In the genomic region with DNA sequence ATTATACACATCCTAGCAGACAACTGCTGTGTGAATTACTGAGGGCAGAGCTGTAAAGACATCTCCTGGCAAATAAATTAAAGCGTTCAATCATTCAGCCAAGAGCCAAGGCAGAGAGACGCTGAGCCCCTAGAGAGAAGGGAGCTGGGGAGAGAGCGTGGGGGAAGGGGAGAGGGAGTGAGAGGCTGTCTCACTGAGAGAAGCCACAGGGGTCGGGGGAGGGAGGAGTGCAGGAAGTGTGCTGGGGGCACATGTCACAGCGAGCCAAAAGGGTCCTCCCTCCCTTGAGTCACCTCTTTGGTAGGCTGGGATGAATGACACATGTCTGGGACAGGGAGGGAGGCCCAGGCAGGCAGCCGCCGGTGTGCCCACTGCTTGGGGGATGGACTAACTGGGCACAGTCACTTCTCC, we compare ENCODE assay signal across 1 cellular context.
TF ChIP-seq lines count a peak whose summit lies in the region.

No MANE protein-coding gene starts in this region.

TF ChIP-seq in HEK293, 187 proteins besides CTCF, POLR2A, EP300 and RAD21 (continued from another document):
- no peak for TF ChIP-seq ZNF140 (tag by site-specific recombination; IDR thresholded peaks at IDR 0.05)
- TF ChIP-seq, protein P1, sequence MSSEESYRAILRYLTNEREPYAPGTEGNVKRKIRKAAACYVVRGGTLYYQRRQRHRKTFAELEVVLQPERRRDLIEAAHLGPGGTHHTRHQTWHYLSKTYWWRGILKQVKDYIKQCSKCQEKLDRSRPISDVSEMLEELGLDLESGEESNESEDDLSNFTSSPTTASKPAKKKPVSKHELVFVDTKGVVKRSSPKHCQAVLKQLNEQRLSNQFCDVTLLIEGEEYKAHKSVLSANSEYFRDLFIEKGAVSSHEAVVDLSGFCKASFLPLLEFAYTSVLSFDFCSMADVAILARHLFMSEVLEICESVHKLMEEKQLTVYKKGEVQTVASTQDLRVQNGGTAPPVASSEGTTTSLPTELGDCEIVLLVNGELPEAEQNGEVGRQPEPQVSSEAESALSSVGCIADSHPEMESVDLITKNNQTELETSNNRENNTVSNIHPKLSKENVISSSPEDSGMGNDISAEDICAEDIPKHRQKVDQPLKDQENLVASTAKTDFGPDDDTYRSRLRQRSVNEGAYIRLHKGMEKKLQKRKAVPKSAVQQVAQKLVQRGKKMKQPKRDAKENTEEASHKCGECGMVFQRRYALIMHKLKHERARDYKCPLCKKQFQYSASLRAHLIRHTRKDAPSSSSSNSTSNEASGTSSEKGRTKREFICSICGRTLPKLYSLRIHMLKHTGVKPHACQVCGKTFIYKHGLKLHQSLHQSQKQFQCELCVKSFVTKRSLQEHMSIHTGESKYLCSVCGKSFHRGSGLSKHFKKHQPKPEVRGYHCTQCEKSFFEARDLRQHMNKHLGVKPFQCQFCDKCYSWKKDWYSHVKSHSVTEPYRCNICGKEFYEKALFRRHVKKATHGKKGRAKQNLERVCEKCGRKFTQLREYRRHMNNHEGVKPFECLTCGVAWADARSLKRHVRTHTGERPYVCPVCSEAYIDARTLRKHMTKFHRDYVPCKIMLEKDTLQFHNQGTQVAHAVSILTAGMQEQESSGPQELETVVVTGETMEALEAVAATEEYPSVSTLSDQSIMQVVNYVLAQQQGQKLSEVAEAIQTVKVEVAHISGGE (tag by site-specific recombination; conservative IDR thresholded peaks at IDR 0.05; ENCODE audit: low read depth), result no peak
- no peak for TF ChIP-seq ZNF544 (tag by site-specific recombination; IDR thresholded peaks at IDR 0.05)
- TF ChIP-seq ZNF274 (IDR thresholded peaks at IDR 0.05; ENCODE audit: low read length), result no peak
- no peak for TF ChIP-seq ZNF274 (tag by site-specific recombination; IDR thresholded peaks at IDR 0.05; ENCODE audit: borderline replicate concordance)
- TF ChIP-seq YY1 (tag by site-specific recombination; IDR thresholded peaks at IDR 0.05), result no peak
- no peak for TF ChIP-seq SCRT1 (tag by site-specific recombination; IDR thresholded peaks at IDR 0.05; ENCODE audit: borderline replicate concordance)
- TF ChIP-seq KLF16 (tag by site-specific recombination; IDR thresholded peaks at IDR 0.05), result no peak
- 0 out of 2 replicates have a peak, but pooled peaks have one; percentile 33 for TF ChIP-seq ZBTB8A (tag by site-specific recombination; IDR thresholded peaks at IDR 0.05)
- TF ChIP-seq, protein P2, sequence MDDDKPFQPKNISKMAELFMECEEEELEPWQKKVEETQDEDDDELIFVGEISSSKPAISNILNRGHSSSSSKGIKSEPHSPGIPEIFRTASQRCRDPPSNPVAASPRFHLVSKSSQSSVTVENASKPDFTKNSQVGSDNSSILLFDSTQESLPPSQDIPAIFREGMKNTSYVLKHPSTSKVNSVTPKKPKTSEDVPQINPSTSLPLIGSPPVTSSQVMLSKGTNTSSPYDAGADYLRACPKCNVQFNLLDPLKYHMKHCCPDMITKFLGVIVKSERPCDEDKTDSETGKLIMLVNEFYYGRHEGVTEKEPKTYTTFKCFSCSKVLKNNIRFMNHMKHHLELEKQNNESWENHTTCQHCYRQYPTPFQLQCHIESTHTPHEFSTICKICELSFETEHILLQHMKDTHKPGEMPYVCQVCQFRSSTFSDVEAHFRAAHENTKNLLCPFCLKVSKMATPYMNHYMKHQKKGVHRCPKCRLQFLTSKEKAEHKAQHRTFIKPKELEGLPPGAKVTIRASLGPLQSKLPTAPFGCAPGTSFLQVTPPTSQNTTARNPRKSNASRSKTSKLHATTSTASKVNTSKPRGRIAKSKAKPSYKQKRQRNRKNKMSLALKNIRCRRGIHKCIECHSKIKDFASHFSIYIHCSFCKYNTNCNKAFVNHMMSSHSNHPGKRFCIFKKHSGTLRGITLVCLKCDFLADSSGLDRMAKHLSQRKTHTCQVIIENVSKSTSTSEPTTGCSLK (tag by site-specific recombination; IDR thresholded peaks at IDR 0.05), result no peak
- no peak for TF ChIP-seq ZNF776 (tag by site-specific recombination; IDR thresholded peaks at IDR 0.05; ENCODE audit: borderline replicate concordance)
- TF ChIP-seq ZNF311 (tag by site-specific recombination; IDR thresholded peaks at IDR 0.05; ENCODE audit: borderline replicate concordance), result no peak
- TF ChIP-seq ZFHX2 (tag by site-specific recombination; conservative IDR thresholded peaks at IDR 0.05), result no peak
- no peak for TF ChIP-seq SETDB1 (IDR thresholded peaks at IDR 0.05; ENCODE audit: insufficient read length, low read length)
- TF ChIP-seq ZNF350 (tag by site-specific recombination; IDR thresholded peaks at IDR 0.05), result no peak
- peak; percentile 64 for TF ChIP-seq GLIS2 (tag by site-specific recombination; IDR thresholded peaks at IDR 0.05)
- TF ChIP-seq ZNF2 (tag by site-specific recombination; IDR thresholded peaks at IDR 0.05), result no peak
- no peak for TF ChIP-seq ZNF514 (tag by site-specific recombination; IDR thresholded peaks at IDR 0.05)
- TF ChIP-seq ZBTB48 (tag by site-specific recombination; IDR thresholded peaks at IDR 0.05), result no peak
- TF ChIP-seq KLF1 (tag by site-specific recombination; IDR thresholded peaks at IDR 0.05), result no peak
- no peak for TF ChIP-seq HOXD13 (CRISPR knock-in tag; IDR thresholded peaks at IDR 0.05; ENCODE audit: borderline replicate concordance)
- TF ChIP-seq ZSCAN23 (tag by site-specific recombination; IDR thresholded peaks at IDR 0.05), result no peak
- no peak for TF ChIP-seq ZNF529 (tag by site-specific recombination; IDR thresholded peaks at IDR 0.05; ENCODE audit: insufficient replicate concordance)
- TF ChIP-seq, protein P3, sequence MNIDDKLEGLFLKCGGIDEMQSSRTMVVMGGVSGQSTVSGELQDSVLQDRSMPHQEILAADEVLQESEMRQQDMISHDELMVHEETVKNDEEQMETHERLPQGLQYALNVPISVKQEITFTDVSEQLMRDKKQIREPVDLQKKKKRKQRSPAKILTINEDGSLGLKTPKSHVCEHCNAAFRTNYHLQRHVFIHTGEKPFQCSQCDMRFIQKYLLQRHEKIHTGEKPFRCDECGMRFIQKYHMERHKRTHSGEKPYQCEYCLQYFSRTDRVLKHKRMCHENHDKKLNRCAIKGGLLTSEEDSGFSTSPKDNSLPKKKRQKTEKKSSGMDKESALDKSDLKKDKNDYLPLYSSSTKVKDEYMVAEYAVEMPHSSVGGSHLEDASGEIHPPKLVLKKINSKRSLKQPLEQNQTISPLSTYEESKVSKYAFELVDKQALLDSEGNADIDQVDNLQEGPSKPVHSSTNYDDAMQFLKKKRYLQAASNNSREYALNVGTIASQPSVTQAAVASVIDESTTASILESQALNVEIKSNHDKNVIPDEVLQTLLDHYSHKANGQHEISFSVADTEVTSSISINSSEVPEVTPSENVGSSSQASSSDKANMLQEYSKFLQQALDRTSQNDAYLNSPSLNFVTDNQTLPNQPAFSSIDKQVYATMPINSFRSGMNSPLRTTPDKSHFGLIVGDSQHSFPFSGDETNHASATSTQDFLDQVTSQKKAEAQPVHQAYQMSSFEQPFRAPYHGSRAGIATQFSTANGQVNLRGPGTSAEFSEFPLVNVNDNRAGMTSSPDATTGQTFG (tag by site-specific recombination; IDR thresholded peaks at IDR 0.05; ENCODE audit: borderline replicate concordance), result no peak
- TF ChIP-seq ZNF658 (tag by site-specific recombination; IDR thresholded peaks at IDR 0.05), result no peak
- TF ChIP-seq KLF10 (tag by site-specific recombination; IDR thresholded peaks at IDR 0.05), result no peak
- TF ChIP-seq, protein P4, sequence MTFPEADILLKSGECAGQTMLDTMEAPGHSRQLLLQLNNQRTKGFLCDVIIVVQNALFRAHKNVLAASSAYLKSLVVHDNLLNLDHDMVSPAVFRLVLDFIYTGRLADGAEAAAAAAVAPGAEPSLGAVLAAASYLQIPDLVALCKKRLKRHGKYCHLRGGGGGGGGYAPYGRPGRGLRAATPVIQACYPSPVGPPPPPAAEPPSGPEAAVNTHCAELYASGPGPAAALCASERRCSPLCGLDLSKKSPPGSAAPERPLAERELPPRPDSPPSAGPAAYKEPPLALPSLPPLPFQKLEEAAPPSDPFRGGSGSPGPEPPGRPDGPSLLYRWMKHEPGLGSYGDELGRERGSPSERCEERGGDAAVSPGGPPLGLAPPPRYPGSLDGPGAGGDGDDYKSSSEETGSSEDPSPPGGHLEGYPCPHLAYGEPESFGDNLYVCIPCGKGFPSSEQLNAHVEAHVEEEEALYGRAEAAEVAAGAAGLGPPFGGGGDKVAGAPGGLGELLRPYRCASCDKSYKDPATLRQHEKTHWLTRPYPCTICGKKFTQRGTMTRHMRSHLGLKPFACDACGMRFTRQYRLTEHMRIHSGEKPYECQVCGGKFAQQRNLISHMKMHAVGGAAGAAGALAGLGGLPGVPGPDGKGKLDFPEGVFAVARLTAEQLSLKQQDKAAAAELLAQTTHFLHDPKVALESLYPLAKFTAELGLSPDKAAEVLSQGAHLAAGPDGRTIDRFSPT (tag by site-specific recombination; IDR thresholded peaks at IDR 0.05), result no peak; the same call in 1 of the 2 replicates
- TF ChIP-seq ZNF48 (tag by site-specific recombination; IDR thresholded peaks at IDR 0.05), result no peak
- TF ChIP-seq BCL11B (tag by site-specific recombination; IDR thresholded peaks at IDR 0.05; ENCODE audit: low read depth), result no peak
- TF ChIP-seq, protein P5, sequence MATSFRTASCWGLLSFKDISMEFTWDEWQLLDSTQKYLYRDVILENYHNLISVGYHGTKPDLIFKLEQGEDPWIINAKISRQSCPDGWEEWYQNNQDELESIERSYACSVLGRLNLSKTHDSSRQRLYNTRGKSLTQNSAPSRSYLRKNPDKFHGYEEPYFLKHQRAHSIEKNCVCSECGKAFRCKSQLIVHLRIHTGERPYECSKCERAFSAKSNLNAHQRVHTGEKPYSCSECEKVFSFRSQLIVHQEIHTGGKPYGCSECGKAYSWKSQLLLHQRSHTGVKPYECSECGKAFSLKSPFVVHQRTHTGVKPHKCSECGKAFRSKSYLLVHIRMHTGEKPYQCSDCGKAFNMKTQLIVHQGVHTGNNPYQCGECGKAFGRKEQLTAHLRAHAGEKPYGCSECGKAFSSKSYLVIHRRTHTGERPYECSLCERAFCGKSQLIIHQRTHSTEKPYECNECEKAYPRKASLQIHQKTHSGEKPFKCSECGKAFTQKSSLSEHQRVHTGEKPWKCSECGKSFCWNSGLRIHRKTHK (tag by site-specific recombination; IDR thresholded peaks at IDR 0.05), result no peak
